In genomic region chr9:34578241-34579096, GRCh38 we compare ENCODE assay signal across 8 cellular contexts. TPM values are rescaled to one million over a fixed set of nuclear protein-coding genes. Genes with fewer than 3 reads are reported as not detected.
A peak's percentile ranks its signal among the peaks of the same experiment; 100 is the strongest.
DNase-seq lines count a peak whose midpoint lies in the region; ATAC-seq and TF ChIP-seq lines count a peak whose summit lies in the region.

No MANE protein-coding gene starts in this region.

- no peaks in the 10 kb centered on the region for H3K36me3 Mint-ChIP-seq in activated CD4-positive, alpha-beta memory T cell treated with anti-CD3 and anti-CD28 coated beads for 36 hours
- no peaks in the 10 kb centered on the region for H3K36me3 Mint-ChIP-seq in activated CD4-positive, alpha-beta memory T cell treated with anti-CD3 and anti-CD28 coated beads, Interleukin-2, amount 10 ng/mL, durations not matched to agents 7 days and 5 days (ENCODE audit: low read depth)
- H3K36me3 Mint-ChIP-seq in type B pancreatic cell, result no peaks in the 10 kb centered on the region

- H3K4me3 Mint-ChIP-seq in activated CD4-positive, alpha-beta memory T cell treated with anti-CD3 and anti-CD28 coated beads for 36 hours, result no peak overlapping the region
- H3K4me3 Mint-ChIP-seq in activated CD4-positive, alpha-beta memory T cell treated with anti-CD3 and anti-CD28 coated beads, Interleukin-2, amount 10 ng/mL, durations not matched to agents 7 days and 5 days, result no peak overlapping the region
- peak overlapping the region; percentile 79 for H3K4me3 Mint-ChIP-seq in type B pancreatic cell

- peaks cover 51% of the 10 kb centered on the region for H3K27me3 Mint-ChIP-seq in activated CD4-positive, alpha-beta memory T cell treated with anti-CD3 and anti-CD28 coated beads for 36 hours
- peaks cover 68% of the 10 kb centered on the region for H3K27me3 Mint-ChIP-seq in activated CD4-positive, alpha-beta memory T cell treated with anti-CD3 and anti-CD28 coated beads, Interleukin-2, amount 10 ng/mL, durations not matched to agents 7 days and 5 days
- H3K27me3 Mint-ChIP-seq in type B pancreatic cell, result peaks cover 75% of the 10 kb centered on the region

- intact Hi-C loops in activated CD4-positive, alpha-beta memory T cell treated with anti-CD3 and anti-CD28 coated beads for 36 hours (cut with micrococcal nuclease), result no loop called here
- intact Hi-C loops in left colon (cut with DNase I, micrococcal nuclease), result no loop called here

- H3K4me3 ChIP-seq in brain microvascular endothelial cell (ENCODE audit: low read depth, low read length), result no peak overlapping the region

- H3K27me3 ChIP-seq in brain microvascular endothelial cell (replicated peaks), result peaks cover 62% of the 10 kb centered on the region

- TF ChIP-seq CTCF in brain microvascular endothelial cell (IDR thresholded peaks at IDR 0.05; ENCODE audit: low read depth, low read length, missing control alignments) (no peak), type B pancreatic cell (conservative IDR thresholded peaks at IDR 0.05) (peak; percentile 38)

- H3K4me1 Mint-ChIP-seq in activated CD4-positive, alpha-beta memory T cell treated with anti-CD3 and anti-CD28 coated beads for 36 hours (ENCODE audit: low read depth), result peaks cover 13% of the 10 kb centered on the region
- peaks cover 5% of the 10 kb centered on the region for H3K4me1 Mint-ChIP-seq in activated CD4-positive, alpha-beta memory T cell treated with anti-CD3 and anti-CD28 coated beads, Interleukin-2, amount 10 ng/mL, durations not matched to agents 7 days and 5 days
- H3K4me1 Mint-ChIP-seq in type B pancreatic cell (ENCODE audit: unreplicated experiment), result peaks cover 66% of the 10 kb centered on the region

- in situ Hi-C loops in brain microvascular endothelial cell (cut with HindIII; ENCODE audit: low pct_ligation_motif_present, low sequenced_read_pairs), result no loop called here

- H3K9me3 Mint-ChIP-seq in activated CD4-positive, alpha-beta memory T cell treated with anti-CD3 and anti-CD28 coated beads for 36 hours, result no peaks in the 10 kb centered on the region
- no peaks in the 10 kb centered on the region for H3K9me3 Mint-ChIP-seq in activated CD4-positive, alpha-beta memory T cell treated with anti-CD3 and anti-CD28 coated beads, Interleukin-2, amount 10 ng/mL, durations not matched to agents 7 days and 5 days
- no peaks in the 10 kb centered on the region for H3K9me3 Mint-ChIP-seq in type B pancreatic cell

- H3K36me3 ChIP-seq in brain microvascular endothelial cell (replicated peaks), result no peaks in the 10 kb centered on the region

- ATAC-seq in left colon (peak; percentile 16), HG03108 (IDR thresholded peaks at IDR 0.05; ENCODE audit: unreplicated experiment) (no peak)

- no peak overlapping the region for H3K27ac ChIP-seq in brain microvascular endothelial cell

- CTCF ChIA-PET in activated CD4-positive, alpha-beta memory T cell treated with anti-CD3 and anti-CD28 coated beads for 36 hours (lab: Charles Lee), result interaction anchor here (4.3 kb wide), 1 partner anchor 13 kb away, joined by 23 read pairs; no protein-coding TSS in a partner anchor
- CTCF ChIA-PET in activated CD4-positive, alpha-beta memory T cell treated with anti-CD3 and anti-CD28 coated beads, Interleukin-2, amount 10 ng/mL, durations not matched to agents 7 days and 5 days (lab: Charles Lee), result no interaction called here
- CTCF ChIA-PET in HEK293T (lab: Yijun Ruan, JAX), result interaction anchor here (1.5 to 2.3 kb wide), 2 partner anchors 13 to 25 kb away, joined by 3 to 10 read pairs; no protein-coding TSS in a partner anchor

- H3K27ac Mint-ChIP-seq in activated CD4-positive, alpha-beta memory T cell treated with anti-CD3 and anti-CD28 coated beads for 36 hours, result no peak overlapping the region
- no peak overlapping the region for H3K27ac Mint-ChIP-seq in activated CD4-positive, alpha-beta memory T cell treated with anti-CD3 and anti-CD28 coated beads, Interleukin-2, amount 10 ng/mL, durations not matched to agents 7 days and 5 days
- no peak overlapping the region for H3K27ac Mint-ChIP-seq in type B pancreatic cell

- POLR2A ChIA-PET in activated CD4-positive, alpha-beta memory T cell treated with anti-CD3 and anti-CD28 coated beads for 36 hours (lab: Charles Lee), result no interaction called here
- POLR2A ChIA-PET in activated CD4-positive, alpha-beta memory T cell treated with anti-CD3 and anti-CD28 coated beads, Interleukin-2, amount 10 ng/mL, durations not matched to agents 7 days and 5 days (lab: Charles Lee), result no interaction called here
- POLR2A ChIA-PET in HEK293T (lab: Yijun Ruan, JAX), result interaction anchor here (1.1 kb wide), 1 partner anchor 10 kb away, joined by 5 read pairs; the partner anchor contains the start of gene CNTFR

- DNase-seq in activated CD4-positive, alpha-beta memory T cell treated with anti-CD3 and anti-CD28 coated beads for 36 hours, result peak; percentile 30
- no peak for DNase-seq in activated CD4-positive, alpha-beta memory T cell treated with anti-CD3 and anti-CD28 coated beads, Interleukin-2, amount 10 ng/mL, durations not matched to agents 7 days and 5 days
- DNase-seq in brain microvascular endothelial cell, result peak; percentile 43
- peak in 1 of 2 donors; percentile 28 for DNase-seq in left colon
- DNase-seq in type B pancreatic cell (ENCODE audit: extremely low spot score, unreplicated experiment), result no peak
- no peak for DNase-seq in HEK293T (ENCODE audit: extremely low spot score)
- DNase-seq in COLO829 (ENCODE audit: low spot score), result no peak

TF ChIP-seq in HEK293T, 16 proteins besides CTCF, POLR2A, EP300 and RAD21:
- TF ChIP-seq LEF1 (IDR thresholded peaks at IDR 0.05; ENCODE audit: borderline replicate concordance) (no peak), CTBP1 (IDR thresholded peaks at IDR 0.05; ENCODE audit: borderline replicate concordance) (no peak), SP1 (IDR thresholded peaks at IDR 0.05) (no peak), ELF4 (IDR thresholded peaks at IDR 0.05) (no peak), L3MBTL2 (conservative IDR thresholded peaks at IDR 0.05) (no peak), SUZ12 (IDR thresholded peaks at IDR 0.05) (no peak)

RNA-seq across cellular contexts. Expression of gene CNTFR, which starts 11.1 kb away (rescaled TPM):
- total RNA-seq in activated CD4-positive, alpha-beta memory T cell treated with anti-CD3 and anti-CD28 coated beads for 36 hours, result not detected
- total RNA-seq in activated CD4-positive, alpha-beta memory T cell treated with anti-CD3 and anti-CD28 coated beads, Interleukin-2, amount 10 ng/mL, durations not matched to agents 7 days and 5 days, result not detected
- total RNA-seq in left colon (10 to 100 TPM in 1 of 2 donors, 1 to 10 TPM in 1; 6.4 to 13.1 TPM), type B pancreatic cell (ENCODE audit: low replicate concordance) (3.5 and 24.2 TPM in 2 replicates)

RNA-seq across cellular contexts. Expression of gene RPP25L, which starts 33.4 kb away (rescaled TPM):
- 10 to 100 TPM; 29.3 to 31.1 TPM for total RNA-seq in activated CD4-positive, alpha-beta memory T cell treated with anti-CD3 and anti-CD28 coated beads for 36 hours
- total RNA-seq in activated CD4-positive, alpha-beta memory T cell treated with anti-CD3 and anti-CD28 coated beads, Interleukin-2, amount 10 ng/mL, durations not matched to agents 7 days and 5 days, result 10 to 100 TPM; 32.4 to 32.6 TPM
- total RNA-seq in left colon, result 10 to 100 TPM; 36.4 to 40.7 TPM
- total RNA-seq in type B pancreatic cell (ENCODE audit: low replicate concordance), result 30.2 and 31.8 TPM in 2 replicates

RNA-seq across cellular contexts. Expression of gene DCTN3, which starts 41.8 kb away (rescaled TPM):
- total RNA-seq in activated CD4-positive, alpha-beta memory T cell treated with anti-CD3 and anti-CD28 coated beads for 36 hours, result 10 to 100 TPM; 85.3 to 87.3 TPM
- 100 to 1,000 TPM; 143 to 144 TPM for total RNA-seq in activated CD4-positive, alpha-beta memory T cell treated with anti-CD3 and anti-CD28 coated beads, Interleukin-2, amount 10 ng/mL, durations not matched to agents 7 days and 5 days
- total RNA-seq in left colon (10 to 100 TPM; 53.7 to 59.4 TPM), type B pancreatic cell (ENCODE audit: low replicate concordance) (81.6 and 93.4 TPM in 2 replicates)

RNA-seq across cellular contexts. Expression of gene ARID3C, which starts 50.4 kb away (rescaled TPM):
- total RNA-seq in activated CD4-positive, alpha-beta memory T cell treated with anti-CD3 and anti-CD28 coated beads for 36 hours, result under 1 TPM; 0.14 to 0.17 TPM
- total RNA-seq in activated CD4-positive, alpha-beta memory T cell treated with anti-CD3 and anti-CD28 coated beads, Interleukin-2, amount 10 ng/mL, durations not matched to agents 7 days and 5 days, result under 1 TPM; 0.15 to 0.18 TPM
- total RNA-seq in left colon (not detected), type B pancreatic cell (ENCODE audit: low replicate concordance) (0.26 TPM in 1 of 2 replicates, not detected in the other)

RNA-seq across cellular contexts. Expression of gene ENHO, which starts 55.7 kb away (rescaled TPM):
- total RNA-seq in activated CD4-positive, alpha-beta memory T cell treated with anti-CD3 and anti-CD28 coated beads for 36 hours, result under 1 TPM; 0.26 to 0.36 TPM
- not detected for total RNA-seq in activated CD4-positive, alpha-beta memory T cell treated with anti-CD3 and anti-CD28 coated beads, Interleukin-2, amount 10 ng/mL, durations not matched to agents 7 days and 5 days
- total RNA-seq in left colon (1 to 10 TPM in 1 of 2 donors, under 1 TPM in 1; 0.89 to 2.3 TPM), type B pancreatic cell (ENCODE audit: low replicate concordance) (0.95 and 5.5 TPM in 2 replicates)

Comparison
In these comparisons a context has a peak if more than half of its experiments do, and no peak if none do; other contexts are left out.
1. DNase-seq: peak in activated CD4-positive, alpha-beta memory T cell treated with anti-CD3 and anti-CD28 coated beads for 36 hours (single experiment) and brain microvascular endothelial cell (single experiment); none in activated CD4-positive, alpha-beta memory T cell treated with anti-CD3 and anti-CD28 coated beads, Interleukin-2, amount 10 ng/mL, durations not matched to agents 7 days and 5 days (single experiment), type B pancreatic cell (single experiment), HEK293T (single experiment) and COLO829 (single experiment).